ENCODE assay signal across 23 cellular contexts in the genomic region with DNA sequence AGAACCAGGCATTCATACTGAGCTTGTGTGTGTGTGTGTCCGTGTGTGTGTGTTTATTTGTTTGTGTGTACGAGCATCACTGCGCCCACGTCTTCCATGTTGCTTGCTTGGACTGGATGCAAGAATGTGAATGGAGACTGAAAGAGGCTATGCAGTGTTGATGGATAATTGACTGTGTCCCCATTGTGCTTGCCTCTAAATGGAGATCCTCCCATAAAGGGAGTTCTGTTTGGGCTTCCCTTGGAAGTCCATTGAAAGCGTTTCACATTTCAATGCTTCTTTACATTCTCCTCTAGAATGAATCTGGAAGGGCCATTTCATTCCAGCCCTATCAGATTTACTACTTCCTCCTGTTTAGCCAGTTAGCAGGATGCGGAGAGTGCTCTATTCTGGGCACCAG.
DNase-seq lines count a peak whose midpoint lies in the region; ATAC-seq and TF ChIP-seq lines count a peak whose summit lies in the region.
"Had no signal": no experiment of that assay in that cellular context is flagged by ENCODE, and none has a peak within 500 bp of the region (broad histone marks: within the 10 kb centered on the region; RNA-seq: fewer than 3 reads in every experiment).

No MANE protein-coding gene starts in this region.

- no peak overlapping the region for H2AFZ ChIP-seq in neural progenitor cell (replicated peaks)

- no peak overlapping the region for H3K27ac ChIP-seq in neural progenitor cell
- H3K27ac ChIP-seq: A549; BLaER1 treated with 17β-estradiol and CSF1 and Interleukin-3, amounts not matched to agents 10 nM and 100 nM had no signal

- H3K36me3 Mint-ChIP-seq in neural progenitor cell: no peaks in the 10 kb centered on the region
- H3K36me3 Mint-ChIP-seq: CD14-positive monocyte; CD8-positive, alpha-beta memory T cell had no signal

- peaks cover 67% of the 10 kb centered on the region for H3K27me3 ChIP-seq in neural progenitor cell
- H3K27me3 ChIP-seq: BE2C; BLaER1 treated with 17β-estradiol and CSF1 and Interleukin-3, amounts not matched to agents 10 nM and 100 nM had no signal

- no peak overlapping the region for H3K4me3 Mint-ChIP-seq in neural progenitor cell
- H3K4me3 Mint-ChIP-seq: CD14-positive monocyte; CD4-positive, alpha-beta T cell; CD8-positive, alpha-beta memory T cell; H9 had no signal

- H3K4me1 ChIP-seq in neural progenitor cell: peaks cover 5% of the 10 kb centered on the region
- H3K4me1 ChIP-seq: A549; BE2C; BLaER1 treated with 17β-estradiol and CSF1 and Interleukin-3, amounts not matched to agents 10 nM and 100 nM had no signal

- H3K36me3 ChIP-seq in neural progenitor cell: no peaks in the 10 kb centered on the region
- H3K36me3 ChIP-seq: BE2C; BLaER1 treated with 17β-estradiol and CSF1 and Interleukin-3, amounts not matched to agents 10 nM and 100 nM had no signal

- H3K4me1 Mint-ChIP-seq in neural progenitor cell: no peaks in the 10 kb centered on the region
- H3K4me1 Mint-ChIP-seq: CD14-positive monocyte; CD8-positive, alpha-beta memory T cell had no signal

- H3K4me3 ChIP-seq in neural progenitor cell: no peak overlapping the region
- H3K4me3 ChIP-seq: A549; BLaER1 treated with 17β-estradiol and CSF1 and Interleukin-3, amounts not matched to agents 10 nM and 100 nM; GM12878 had no signal

- ATAC-seq in sciatic nerve: peak; percentile 39
- no peak for ATAC-seq in GM19467 (IDR thresholded peaks at IDR 0.05; ENCODE audit: unreplicated experiment)
- ATAC-seq: A549, GM12878, HCT116 had no signal

- intact Hi-C loops in sciatic nerve (cut with DNase I): no loop called here

- no peak overlapping the region for H3K27ac Mint-ChIP-seq in neural progenitor cell
- H3K27ac Mint-ChIP-seq: CD4-positive, alpha-beta T cell; CD8-positive, alpha-beta memory T cell; H9 had no signal

- DNase-seq in RPMI7951 (ENCODE audit: low read depth) (peak; percentile 10), foreskin melanocyte (peak; percentile 57), neural progenitor cell (ENCODE audit: low spot score) (peak; percentile 51), sciatic nerve (ENCODE audit: low spot score) (no peak), NCI-H1105 (lab: John Stamatoyannopoulos, UW) (no peak), KG1 (lab: John Stamatoyannopoulos, UW) (no peak)
- DNase-seq: 8988T; ACHN; AML-193; BE2C; CD4-positive, alpha-beta T cell; CD8-positive, alpha-beta memory T cell; DMS 273 treated with DMSO at 0.1 percent for 48 hours; DMS79; EL; GDM1; H9 had no signal

- no peak for TF ChIP-seq CTCF in neural progenitor cell (IDR thresholded peaks at IDR 0.05)

- H3K9me3 Mint-ChIP-seq in neural progenitor cell: no peaks in the 10 kb centered on the region
- H3K9me3 Mint-ChIP-seq: CD4-positive, alpha-beta T cell had no signal

- no peaks in the 10 kb centered on the region for H4K20me1 ChIP-seq in neural progenitor cell (ENCODE audit: low read depth)
- H4K20me1 ChIP-seq: BLaER1 treated with 17β-estradiol and CSF1 and Interleukin-3, amounts not matched to agents 10 nM and 100 nM had no signal

- peaks cover 9% of the 10 kb centered on the region for H3F3A ChIP-seq in neural progenitor cell (ENCODE audit: low read depth)

- H3K79me2 ChIP-seq in neural progenitor cell (ENCODE audit: low read depth): no peaks in the 10 kb centered on the region

- no peak overlapping the region for H3K4me2 ChIP-seq in neural progenitor cell
- H3K4me2 ChIP-seq: A549; BLaER1 treated with 17β-estradiol and CSF1 and Interleukin-3, amounts not matched to agents 10 nM and 100 nM had no signal

- peaks cover 7% of the 10 kb centered on the region for H3K27me3 Mint-ChIP-seq in neural progenitor cell (ENCODE audit: insufficient read depth, low read depth)

- H3K9ac ChIP-seq in neural progenitor cell: no peak overlapping the region
- H3K9ac ChIP-seq: BLaER1 treated with 17β-estradiol and CSF1 and Interleukin-3, amounts not matched to agents 10 nM and 100 nM had no signal

- H3K9me3 ChIP-seq in neural progenitor cell (ENCODE audit: low read depth): no peaks in the 10 kb centered on the region
- H3K9me3 ChIP-seq: A549; BE2C; BLaER1 treated with 17β-estradiol and CSF1 and Interleukin-3, amounts not matched to agents 10 nM and 100 nM had no signal

Comparison
In these comparisons a context has a peak if more than half of its experiments do, and no peak if none do; other contexts are left out.
1. DNase-seq: peak in RPMI7951 (single experiment), foreskin melanocyte (single experiment) and neural progenitor cell (single experiment); none in sciatic nerve (single experiment), NCI-H1105 (single experiment) and KG1 (single experiment).